Comparison of ENCODE assay signal across 9 cellular contexts in genomic region chr5:146048994-146049703, GRCh38. TPM values are rescaled to one million over a fixed set of nuclear protein-coding genes. Genes with fewer than 3 reads are reported as not detected.
DNase-seq lines count a peak whose midpoint lies in the region; ATAC-seq and TF ChIP-seq lines count a peak whose summit lies in the region.
"Had no signal": no experiment of that assay in that cellular context is flagged by ENCODE, and none has a peak within 500 bp of the region (broad histone marks: within the 10 kb centered on the region; RNA-seq: fewer than 3 reads in every experiment).

No MANE protein-coding gene starts in this region.

- no peak overlapping the region for H3K4me2 ChIP-seq in smooth muscle cell

- H3K79me2 ChIP-seq in smooth muscle cell (ENCODE audit: low read depth): no peaks in the 10 kb centered on the region

- TF ChIP-seq CTCF in CD14-positive monocyte (IDR thresholded peaks at IDR 0.05) (peak; percentile 64), adrenal gland (IDR thresholded peaks at IDR 0.05) (peak; percentile 39 to 69 (median 64)), smooth muscle cell (IDR thresholded peaks at IDR 0.05; ENCODE audit: borderline replicate concordance, insufficient read depth, poor library complexity, severe bottlenecking) (peak; percentile 69)

- H3K36me3 Mint-ChIP-seq in CD14-positive monocyte: no peaks in the 10 kb centered on the region

- H2AFZ ChIP-seq in smooth muscle cell (ENCODE audit: low read depth): no peak overlapping the region

- peaks cover 1 to 5% (median 2%) of the 10 kb centered on the region in 3 donors for H3K27me3 Mint-ChIP-seq in CD14-positive monocyte (ENCODE audit: low read depth in 3 of 3)

- 69 to 77% (median 72%) methylated on average over 15 of the region's 15 CpGs for WGBS in adrenal gland, 4 donors
- 70% methylated on average over 15 of the region's 15 CpGs for WGBS in right cardiac atrium
- 81% methylated on average over 15 of the region's 15 CpGs for WGBS in smooth muscle cell (ENCODE audit: low lambda C conversion rate)

- no peak for TF ChIP-seq POLR2A in adrenal gland (IDR thresholded peaks at IDR 0.05)

- H3K4me1 Mint-ChIP-seq in CD14-positive monocyte: no peaks in the 10 kb centered on the region

- no peaks in the 10 kb centered on the region for H3K4me1 ChIP-seq in adrenal gland (replicated peaks in 1 of 2)
- no peaks in the 10 kb centered on the region for H3K4me1 ChIP-seq in right cardiac atrium (ENCODE audit: control insufficient read depth, insufficient read depth, low read length)
- H3K4me1 ChIP-seq in smooth muscle cell (ENCODE audit: low read depth): no peaks in the 10 kb centered on the region

- no peaks in the 10 kb centered on the region for H3F3A ChIP-seq in smooth muscle cell (ENCODE audit: low read depth)

- H3K9me3 Mint-ChIP-seq in CD14-positive monocyte: no peaks in the 10 kb centered on the region

- ATAC-seq in GM21717 (IDR thresholded peaks at IDR 0.05; ENCODE audit: unreplicated experiment): peak; percentile 48
- ATAC-seq in right cardiac atrium: peak; percentile 42 to 73
- no peak for ATAC-seq in GM19035 (IDR thresholded peaks at IDR 0.05; ENCODE audit: unreplicated experiment)

- H3K9ac ChIP-seq in smooth muscle cell (ENCODE audit: low read depth): no peak overlapping the region

- no peaks in the 10 kb centered on the region for H3K9me3 ChIP-seq in adrenal gland (replicated peaks in 1 of 3)
- H3K9me3 ChIP-seq in right cardiac atrium (ENCODE audit: control insufficient read depth, low read length): no peaks in the 10 kb centered on the region
- no peaks in the 10 kb centered on the region for H3K9me3 ChIP-seq in smooth muscle cell (replicated peaks; ENCODE audit: low read depth)
- H3K9me3 ChIP-seq: ovary had no signal

- no peaks in the 10 kb centered on the region for H3K36me3 ChIP-seq in adrenal gland (replicated peaks in 1 of 2)
- no peaks in the 10 kb centered on the region for H3K36me3 ChIP-seq in smooth muscle cell (ENCODE audit: low read depth)
- H3K36me3 ChIP-seq: ovary had no signal

- H4K20me1 ChIP-seq in smooth muscle cell (ENCODE audit: low read depth): no peaks in the 10 kb centered on the region

- H3K27ac Mint-ChIP-seq in CD14-positive monocyte: peak overlapping the region in 1 of 7 donors; percentile 21

- H3K4me3 Mint-ChIP-seq in CD14-positive monocyte: no peak overlapping the region

- H3K27me3 ChIP-seq in adrenal gland (no peaks in the 10 kb centered on the region), right cardiac atrium (ENCODE audit: control insufficient read depth, insufficient read depth) (no peaks in the 10 kb centered on the region), smooth muscle cell (ENCODE audit: low read depth) (no peaks in the 10 kb centered on the region)
- H3K27me3 ChIP-seq: ovary had no signal

- intact Hi-C loops in CD14-positive monocyte (cut with micrococcal nuclease) (loop anchor here in 1 of 2 donors (5.0 to 10.0 kb wide), 2 partner anchors 364 to 1847 kb away; no protein-coding TSS in a partner anchor), adrenal gland (cut with DNase I) (loop anchor here (10.0 kb wide), 2 partner anchors 364 to 1844 kb away; no protein-coding TSS in a partner anchor), right cardiac atrium (cut with DNase I) (loop anchor here in 2 of 4 donors (5.0 to 10.0 kb wide), 2 partner anchors 214 to 1842 kb away; partner anchors contain the start of gene PRELID2 (in 2 of the 2))

- no peak overlapping the region for H3K4me3 ChIP-seq in adrenal gland
- no peak overlapping the region for H3K4me3 ChIP-seq in right cardiac atrium (ENCODE audit: low read length)
- H3K4me3 ChIP-seq in smooth muscle cell: no peak overlapping the region
- H3K4me3 ChIP-seq: ovary had no signal

- DNase-seq in CD14-positive monocyte (ENCODE audit: low spot score) (no peak), NCI-H2196 (lab: John Stamatoyannopoulos, UW; ENCODE audit: unreplicated experiment) (peak; percentile 41), adrenal gland (peak; percentile 36 to 73 (median 52)), right cardiac atrium (no peak), smooth muscle cell (lab: John Stamatoyannopoulos, UW; ENCODE audit: unreplicated experiment) (peak; percentile 4)
- DNase-seq in activated CD4-positive, CD25-positive, alpha-beta regulatory T cell (lab: John Stamatoyannopoulos, UW): no peak

- no peak overlapping the region for H3K27ac ChIP-seq in adrenal gland
- H3K27ac ChIP-seq in right cardiac atrium (ENCODE audit: low read length): no peak overlapping the region
- no peak overlapping the region for H3K27ac ChIP-seq in smooth muscle cell (ENCODE audit: low read depth)
- H3K27ac ChIP-seq: ovary had no signal

RNA-seq across cellular contexts. Expression of gene PLAC8L1, which starts 56.2 kb away (rescaled TPM):
- polyA plus RNA-seq in CD14-positive monocyte (not detected), adrenal gland (1 to 10 TPM in 1 of 3 donors, under 1 TPM in 2; 0.37 to 1.2 (median 0.97) TPM), right cardiac atrium (0.23 TPM), smooth muscle cell (0.35 TPM in 1 of 2 replicates, not detected in the other)
- total RNA-seq in adrenal gland (under 1 TPM in 1 of 8 donors, not detected in 7; 0.56 TPM), right cardiac atrium (not detected), smooth muscle cell (not detected in 2 replicates)
- polyA plus RNA-seq: ovary had no signal

Comparison
In these comparisons a context has a peak if more than half of its experiments do, and no peak if none do; other contexts are left out.
1. DNase-seq: peak in NCI-H2196 (single experiment), adrenal gland (7 of 7) and smooth muscle cell (single experiment); none in CD14-positive monocyte (single experiment), right cardiac atrium (0 of 3) and activated CD4-positive, CD25-positive, alpha-beta regulatory T cell (0 of 4).
2. Peak in every context shown above with its lines, with median percentiles within 50 percentile points of each other: CTCF ChIP-seq.